11 cellular contexts compared by ENCODE assay signal in genomic region chr6:32604434-32604877, GRCh38. TPM values are rescaled to one million over a fixed set of nuclear protein-coding genes. Genes with fewer than 3 reads are reported as not detected.
DNase-seq lines count a peak whose midpoint lies in the region; TF ChIP-seq lines count a peak whose summit lies in the region.
"Had no signal": no experiment of that assay in that cellular context is flagged by ENCODE, and none has a peak within 500 bp of the region (broad histone marks: within the 10 kb centered on the region; RNA-seq: fewer than 3 reads in every experiment).

No MANE protein-coding gene starts in this region.

- H3K27ac Mint-ChIP-seq in chondrocyte (ENCODE audit: unreplicated experiment): no peak overlapping the region

- intact Hi-C loops in OCI-LY7 (cut with micrococcal nuclease; ENCODE audit: unreplicated experiment): no loop called here
- intact Hi-C loops in left ventricle myocardium inferior (cut with micrococcal nuclease): no loop called here
- intact Hi-C loops in colonic mucosa (cut with DNase I): no loop called here

- H3K36me3 Mint-ChIP-seq in chondrocyte (ENCODE audit: low read depth): no peaks in the 10 kb centered on the region

- H3K79me2 ChIP-seq in OCI-LY7 (ENCODE audit: insufficient read depth, low read depth, low read length) (no peaks in the 10 kb centered on the region), smooth muscle cell (ENCODE audit: low read depth) (no peaks in the 10 kb centered on the region)

- H3K4me3 ChIP-seq in OCI-LY7 (ENCODE audit: low read depth, low read length, poor library complexity, severe bottlenecking): peak overlapping the region; percentile 32
- no peak overlapping the region for H3K4me3 ChIP-seq in left ventricle myocardium inferior
- no peak overlapping the region for H3K4me3 ChIP-seq in smooth muscle cell
- no peak overlapping the region for H3K4me3 ChIP-seq in colonic mucosa
- H3K4me3 ChIP-seq: A549 had no signal

- H3K27me3 ChIP-seq in left ventricle myocardium inferior (ENCODE audit: low read depth): no peaks in the 10 kb centered on the region
- no peaks in the 10 kb centered on the region for H3K27me3 ChIP-seq in smooth muscle cell (ENCODE audit: low read depth)
- no peaks in the 10 kb centered on the region for H3K27me3 ChIP-seq in colonic mucosa

- peak overlapping the region; percentile 49 for H3K27ac ChIP-seq in OCI-LY7 (ENCODE audit: low read depth, low read length, poor library complexity, severe bottlenecking)
- H3K27ac ChIP-seq in left ventricle myocardium inferior (replicated peaks): peak overlapping the region; percentile 27
- peak overlapping the region; percentile 82 for H3K27ac ChIP-seq in smooth muscle cell (ENCODE audit: low read depth)
- no peak overlapping the region for H3K27ac ChIP-seq in colonic mucosa
- H3K27ac ChIP-seq: A549 had no signal

- no peaks in the 10 kb centered on the region for H3K9me3 ChIP-seq in OCI-LY7 (ENCODE audit: low read length)
- no peaks in the 10 kb centered on the region for H3K9me3 ChIP-seq in left ventricle myocardium inferior (replicated peaks)
- no peaks in the 10 kb centered on the region for H3K9me3 ChIP-seq in smooth muscle cell (replicated peaks; ENCODE audit: low read depth)
- no peaks in the 10 kb centered on the region for H3K9me3 ChIP-seq in colonic mucosa
- H3K9me3 ChIP-seq: A549 had no signal

- POLR2A ChIA-PET in OCI-LY7 (lab: Charles Lee): no interaction called here

- no peaks in the 10 kb centered on the region for H3K4me1 Mint-ChIP-seq in chondrocyte (ENCODE audit: low read depth)

- H3K36me3 ChIP-seq in OCI-LY7 (ENCODE audit: insufficient read depth, low read length): no peaks in the 10 kb centered on the region
- H3K36me3 ChIP-seq in left ventricle myocardium inferior: no peaks in the 10 kb centered on the region
- H3K36me3 ChIP-seq in smooth muscle cell (ENCODE audit: low read depth): no peaks in the 10 kb centered on the region
- H3K36me3 ChIP-seq in colonic mucosa: no peaks in the 10 kb centered on the region

- CTCF ChIA-PET in OCI-LY7 (lab: Charles Lee; ENCODE audit: unreplicated experiment): no interaction called here

- no peaks in the 10 kb centered on the region for H3F3A ChIP-seq in smooth muscle cell (ENCODE audit: low read depth)

- H3K4me1 ChIP-seq in OCI-LY7 (ENCODE audit: insufficient read depth, low read length, poor library complexity, severe bottlenecking) (peaks cover 28% of the 10 kb centered on the region), left ventricle myocardium inferior (no peaks in the 10 kb centered on the region), smooth muscle cell (ENCODE audit: low read depth) (peaks cover 3% of the 10 kb centered on the region), colonic mucosa (no peaks in the 10 kb centered on the region)
- H3K4me1 ChIP-seq: A549 had no signal

- H2AFZ ChIP-seq in OCI-LY7 (ENCODE audit: low read length): peak overlapping the region; percentile 18; the same call in 1 of the 2 replicates
- H2AFZ ChIP-seq in smooth muscle cell (ENCODE audit: low read depth): peak overlapping the region; percentile 49

- peaks cover 10% of the 10 kb centered on the region for H3K27me3 Mint-ChIP-seq in chondrocyte (ENCODE audit: low read depth)

- H3K9me3 Mint-ChIP-seq in chondrocyte (ENCODE audit: low read depth): peaks cover 3% of the 10 kb centered on the region

- 41% methylated on average over 3 of the region's 3 CpGs for WGBS in smooth muscle cell (ENCODE audit: low lambda C conversion rate)

- H3K9ac ChIP-seq in smooth muscle cell (ENCODE audit: low read depth) (peak overlapping the region; percentile 7), colonic mucosa (ENCODE audit: low read depth in 2 of 2, low read length in 2 of 2) (no peak overlapping the region)

- TF ChIP-seq CTCF in OCI-LY7 (conservative IDR thresholded peaks at IDR 0.05; ENCODE audit: low read length): no peak
- TF ChIP-seq CTCF in left ventricle myocardium inferior (IDR thresholded peaks at IDR 0.05; ENCODE audit: borderline replicate concordance): no peak
- no peak for TF ChIP-seq CTCF in smooth muscle cell (IDR thresholded peaks at IDR 0.05; ENCODE audit: borderline replicate concordance, insufficient read depth, poor library complexity, severe bottlenecking)
- TF ChIP-seq CTCF in chondrocyte (IDR thresholded peaks at IDR 0.05): no peak
- TF ChIP-seq CTCF in colonic mucosa (IDR thresholded peaks at IDR 0.05): no peak

- H4K20me1 ChIP-seq in OCI-LY7 (ENCODE audit: insufficient read depth, low read length) (no peaks in the 10 kb centered on the region), smooth muscle cell (ENCODE audit: low read depth) (no peaks in the 10 kb centered on the region)

- H3K4me2 ChIP-seq in OCI-LY7 (ENCODE audit: low read length) (peak overlapping the region; percentile 66), smooth muscle cell (peak overlapping the region; percentile 52)
- H3K4me2 ChIP-seq: A549 had no signal

- BruUV-seq in OCI-LY7 (replicated peaks; lab: Mats Ljungman, UMichigan): TSS peak; percentile 82

- peak; percentile 50 for DNase-seq in NOMO-1 treated with DMSO at 0.1 percent for 48 hours (lab: John Stamatoyannopoulos, UW; ENCODE audit: unreplicated experiment)
- DNase-seq in NOMO-1 treated with dmso at 0.1 percent for 144 hours (lab: John Stamatoyannopoulos, UW; ENCODE audit: unreplicated experiment): no peak
- DNase-seq in OCI-LY7 (ENCODE audit: low spot score): no peak
- DNase-seq in left ventricle myocardium inferior: no peak
- DNase-seq in smooth muscle cell (lab: John Stamatoyannopoulos, UW; ENCODE audit: unreplicated experiment): no peak
- DNase-seq in chondrocyte (ENCODE audit: low spot score): no peak
- DNase-seq in colonic mucosa: no peak
- no peak for DNase-seq in T1000 (lab: John Stamatoyannopoulos, UW)
- DNase-seq: RPMI8226 had no signal

- no peaks in the 10 kb centered on the region for H3K9me2 ChIP-seq in OCI-LY7 (ENCODE audit: insufficient read depth, low read length)

- no peak overlapping the region for H3K4me3 Mint-ChIP-seq in chondrocyte (ENCODE audit: unreplicated experiment)

RNA-seq across cellular contexts. Expression of gene HLA-DRB1, which starts 14.8 kb away (rescaled TPM):
- total RNA-seq in OCI-LY7 (2014; rRNA removed; shearing (Covaris generic)): 132 and 156 TPM in 2 replicates
- total RNA-seq in OCI-LY7 (2022): 98.1 and 111 TPM in 2 replicates
- 26.4 TPM for total RNA-seq in left ventricle myocardium inferior
- 22.4 and 32.9 TPM in 2 replicates for total RNA-seq in smooth muscle cell
- polyA plus RNA-seq in smooth muscle cell: 28.5 and 82.4 TPM in 2 replicates
- total RNA-seq in chondrocyte: not detected in 3 replicates
- 10 to 100 TPM; 22.5 to 39.3 TPM for total RNA-seq in colonic mucosa
- polyA plus RNA-seq: A549 had no signal

RNA-seq across cellular contexts. Expression of gene HLA-DQA1, which starts 32.8 kb away (rescaled TPM):
- 0.79 and 1.6 TPM in 2 replicates for total RNA-seq in OCI-LY7 (2014; rRNA removed; shearing (Covaris generic))
- total RNA-seq in OCI-LY7 (2022): 31.2 and 32.3 TPM in 2 replicates
- 5.4 TPM for total RNA-seq in left ventricle myocardium inferior
- 1.0 TPM in 1 of 2 replicates, not detected in the other for total RNA-seq in smooth muscle cell
- not detected in 2 replicates for polyA plus RNA-seq in smooth muscle cell
- not detected in 3 replicates for total RNA-seq in chondrocyte
- 10 to 100 TPM in 1 of 2 donors, 1 to 10 TPM in 1; 8.1 to 13.5 TPM for total RNA-seq in colonic mucosa
- total RNA-seq: M059J had no signal
- polyA plus RNA-seq: A549 had no signal

Comparison
In these comparisons a context has a peak if more than half of its experiments do, and no peak if none do; other contexts are left out.
1. RNA of gene HLA-DRB1, which starts 14.8 kb away (total RNA-seq): 98.1 to 156 TPM in OCI-LY7, 22.5 to 39.3 TPM in colonic mucosa, 22.4 to 32.9 TPM in smooth muscle cell and 26.4 TPM in left ventricle myocardium inferior (single experiment); not detected in chondrocyte; every median in the first group is over 10 times any median in the second.